ENCODE assay signal across 11 cellular contexts in genomic region chr12:57231276-57232021, GRCh38. TPM values are rescaled to one million over a fixed set of nuclear protein-coding genes. Genes with fewer than 3 reads are reported as not detected.
DNase-seq lines count a peak whose midpoint lies in the region; ATAC-seq and TF ChIP-seq lines count a peak whose summit lies in the region.
"Had no signal": no experiment of that assay in that cellular context is flagged by ENCODE, and none has a peak within 500 bp of the region (broad histone marks: within the 10 kb centered on the region; RNA-seq: fewer than 3 reads in every experiment).

No MANE protein-coding gene starts in this region.

- H3K27me3 ChIP-seq in BLaER1 treated with 17β-estradiol and CSF1 and Interleukin-3, amounts not matched to agents 10 nM and 100 nM = peaks cover 34 to 59% (median 52%) of the 10 kb centered on the region in 11 experiments
- H3K27me3 ChIP-seq in HUES6 (ENCODE audit: control insufficient read depth, insufficient read depth, low read length) = peaks cover 41% of the 10 kb centered on the region
- H3K27me3 ChIP-seq in mesendoderm (ENCODE audit: insufficient read depth, low read length, poor library complexity) = peaks cover 8% of the 10 kb centered on the region

- H4K20me1 ChIP-seq in BLaER1 treated with 17β-estradiol and CSF1 and Interleukin-3, amounts not matched to agents 10 nM and 100 nM = peaks cover 27 to 68% (median 64%) of the 10 kb centered on the region in 11 experiments; a peak in 21 of 22 replicates

- H3K36me3 Mint-ChIP-seq in activated naive CD8-positive, alpha-beta T cell treated with anti-CD3 and anti-CD28 coated beads for 36 hours = peaks cover 58% of the 10 kb centered on the region

- peak overlapping the region; percentile 60 to 95 (median 80); a peak in 19 of 20 replicates for H3K4me3 ChIP-seq in BLaER1 treated with 17β-estradiol and CSF1 and Interleukin-3, amounts not matched to agents 10 nM and 100 nM
- H3K4me3 ChIP-seq in HUES6 (ENCODE audit: low read depth, low read length) (peak overlapping the region; percentile 81), mesendoderm (ENCODE audit: low read length) (no peak overlapping the region)

- H3K23ac ChIP-seq in mesendoderm (ENCODE audit: low read length) = no peak overlapping the region

- no CpG with 5 or more reads among the region's 13 CpGs for WGBS in mesendoderm (ENCODE audit: extremely low coverage, insufficient coverage, low lambda C conversion rate)

- TF ChIP-seq POLR2A in GM18505 (IDR thresholded peaks at IDR 0.05; ENCODE audit: borderline replicate concordance, extremely low read depth, insufficient read depth, insufficient read length) = no peak

- no peak overlapping the region for H2BK15ac ChIP-seq in mesendoderm (replicated peaks; ENCODE audit: low read depth)

- H3K9me3 Mint-ChIP-seq in activated naive CD8-positive, alpha-beta T cell treated with anti-CD3 and anti-CD28 coated beads for 36 hours = no peaks in the 10 kb centered on the region

- H3K4ac ChIP-seq in mesendoderm (ENCODE audit: low read depth, low read length) = no peak overlapping the region

- peaks cover 22% of the 10 kb centered on the region for H3K27me3 Mint-ChIP-seq in activated naive CD8-positive, alpha-beta T cell treated with anti-CD3 and anti-CD28 coated beads for 36 hours

- no peak overlapping the region for H4K8ac ChIP-seq in mesendoderm (ENCODE audit: low read depth, low read length)

- peaks cover 32 to 57% (median 51%) of the 10 kb centered on the region in 11 experiments for H3K36me3 ChIP-seq in BLaER1 treated with 17β-estradiol and CSF1 and Interleukin-3, amounts not matched to agents 10 nM and 100 nM
- H3K36me3 ChIP-seq in HUES6 (ENCODE audit: control insufficient read depth, insufficient read depth, low read length) (peaks cover 42% of the 10 kb centered on the region), mesendoderm (ENCODE audit: control insufficient read depth, insufficient read depth, low read length) (peaks cover 24% of the 10 kb centered on the region)

- H3K27ac ChIP-seq in BLaER1 treated with 17β-estradiol and CSF1 and Interleukin-3, amounts not matched to agents 10 nM and 100 nM = no peak overlapping the region; a peak in 1 of 22 replicates
- H3K27ac ChIP-seq in HUES6 (ENCODE audit: low read depth, low read length) (no peak overlapping the region), mesendoderm (ENCODE audit: low read depth, low read length) (no peak overlapping the region)

- no peak overlapping the region for H2BK120ac ChIP-seq in mesendoderm (ENCODE audit: low read depth, low read length)

- peaks cover 61% of the 10 kb centered on the region for H3K4me1 Mint-ChIP-seq in activated naive CD8-positive, alpha-beta T cell treated with anti-CD3 and anti-CD28 coated beads for 36 hours

- H3K79me1 ChIP-seq in mesendoderm (ENCODE audit: low read length) = peaks cover 24% of the 10 kb centered on the region

- peaks cover 14% of the 10 kb centered on the region for H3K79me2 ChIP-seq in mesendoderm (ENCODE audit: control insufficient read depth, insufficient read depth, low read length)

- no peak overlapping the region for H2BK5ac ChIP-seq in mesendoderm (ENCODE audit: low read length)

- ATAC-seq in HG03439 (IDR thresholded peaks at IDR 0.05; ENCODE audit: unreplicated experiment) (no peak), GM18505 (IDR thresholded peaks at IDR 0.05; ENCODE audit: unreplicated experiment) (no peak)

- H3K18ac ChIP-seq in mesendoderm (ENCODE audit: low read length) = no peak overlapping the region

- peak overlapping the region; percentile 97 to 100 (median 99) for H3K4me2 ChIP-seq in BLaER1 treated with 17β-estradiol and CSF1 and Interleukin-3, amounts not matched to agents 10 nM and 100 nM
- H3K4me2 ChIP-seq in mesendoderm (ENCODE audit: low read length) = peak overlapping the region; percentile 94

- H3K9ac ChIP-seq in BLaER1 treated with 17β-estradiol and CSF1 and Interleukin-3, amounts not matched to agents 10 nM and 100 nM = peak overlapping the region; percentile 79 to 89 (median 86); a peak in 20 of 22 replicates
- H3K9ac ChIP-seq in HUES6 (ENCODE audit: low read length) (peak overlapping the region; percentile 97), mesendoderm (ENCODE audit: low read length) (peak overlapping the region; percentile 85)

- no peak for DNase-seq in activated naive CD8-positive, alpha-beta T cell treated with anti-CD3 and anti-CD28 coated beads for 36 hours
- DNase-seq in mesendoderm (no peak), AML-193 (lab: John Stamatoyannopoulos, UW) (no peak)
- DNase-seq in stimulated activated naive CD4-positive, alpha-beta T cell (lab: John Stamatoyannopoulos, UW) = no peak
- DNase-seq: activated gamma-delta T cell, GOT3, nucleus accumbens had no signal

- H2AK5ac ChIP-seq in mesendoderm (ENCODE audit: low read length) = no peak overlapping the region

- H3K27ac Mint-ChIP-seq in activated naive CD8-positive, alpha-beta T cell treated with anti-CD3 and anti-CD28 coated beads for 36 hours = peak overlapping the region; percentile 25

- H3K56ac ChIP-seq in mesendoderm (ENCODE audit: low read length) = peak overlapping the region; percentile 95

- peaks cover 77 to 94% (median 92%) of the 10 kb centered on the region in 10 experiments for H3K4me1 ChIP-seq in BLaER1 treated with 17β-estradiol and CSF1 and Interleukin-3, amounts not matched to agents 10 nM and 100 nM
- H3K4me1 ChIP-seq in HUES6 (ENCODE audit: control insufficient read depth, insufficient read depth, low read length) (peaks cover 37% of the 10 kb centered on the region), mesendoderm (ENCODE audit: control insufficient read depth, low read depth, low read length) (peaks cover 7% of the 10 kb centered on the region)

- H4K5ac ChIP-seq in mesendoderm (ENCODE audit: low read length) = no peak overlapping the region

- H3K9me3 ChIP-seq in BLaER1 treated with 17β-estradiol and CSF1 and Interleukin-3, amounts not matched to agents 10 nM and 100 nM (replicated peaks in 1 of 11) = no peaks in the 10 kb centered on the region
- H3K9me3 ChIP-seq in HUES6 (ENCODE audit: control insufficient read depth, insufficient read depth, low read depth, low read length) = no peaks in the 10 kb centered on the region

- peak overlapping the region; percentile 99 for H3K4me3 Mint-ChIP-seq in activated naive CD8-positive, alpha-beta T cell treated with anti-CD3 and anti-CD28 coated beads for 36 hours

RNA-seq across cellular contexts. Expression of gene SHMT2, which starts 1.9 kb away (rescaled TPM):
- total RNA-seq in activated naive CD8-positive, alpha-beta T cell treated with anti-CD3 and anti-CD28 coated beads for 36 hours = 100 to 1,000 TPM; 517 to 532 TPM
- 223 TPM for polyA plus RNA-seq in mesendoderm (2013, experiment 1 of 2)
- 222 TPM for polyA plus RNA-seq in mesendoderm (2013, experiment 2 of 2)

RNA-seq across cellular contexts. Expression of gene NXPH4, which starts 14.9 kb away (rescaled TPM):
- total RNA-seq in activated naive CD8-positive, alpha-beta T cell treated with anti-CD3 and anti-CD28 coated beads for 36 hours = under 1 TPM; 0.19 to 0.26 TPM
- 0.52 TPM for polyA plus RNA-seq in mesendoderm (2013, experiment 1 of 2)
- polyA plus RNA-seq in mesendoderm (2013, experiment 2 of 2) = 0.42 TPM

RNA-seq across cellular contexts. Expression of gene STAC3, which starts 19.5 kb away (rescaled TPM):
- total RNA-seq in activated naive CD8-positive, alpha-beta T cell treated with anti-CD3 and anti-CD28 coated beads for 36 hours = 1 to 10 TPM; 2.0 to 2.6 TPM
- 0.24 TPM for polyA plus RNA-seq in mesendoderm (2013, experiment 1 of 2)
- 0.42 TPM for polyA plus RNA-seq in mesendoderm (2013, experiment 2 of 2)
